Comparison of ENCODE assay signal across 22 cellular contexts in genomic region chr17:47131761-47132160, GRCh38.
"Had no signal": no experiment of that assay in that cellular context is flagged by ENCODE, and none has a peak within 500 bp of the region (broad histone marks: within the 10 kb centered on the region; RNA-seq: fewer than 3 reads in every experiment).

No MANE protein-coding gene starts in this region.

- DNase-seq: activated CD4-positive, alpha-beta T cell treated with anti-CD3 and anti-CD28 coated beads for 48 hours; activated CD4-positive, alpha-beta T cell treated with anti-CD3 and anti-CD28 coated beads, Interleukin-2, amount 50 U/mL, for 4 hours; activated CD4-positive, CD25-positive, alpha-beta regulatory T cell treated with anti-CD3 and anti-CD28 coated beads, Interleukin-2, amount 50 U/mL, for 72 hours; activated CD8-positive, alpha-beta memory T cell treated with anti-CD3 and anti-CD28 coated beads, Interleukin-2, amount 50 U/mL, for 48 hours; activated CD8-positive, alpha-beta T cell treated with anti-CD3 and anti-CD28 coated beads, Interleukin-2, amount 10 ng/mL, durations not matched to agents 7 days and 5 days; activated effector memory CD4-positive, alpha-beta T cell treated with Interleukin-2 at 50 U/mL for 16 hours; activated naive CD4-positive, alpha-beta T cell; activated T-cell treated with anti-CD3 and anti-CD28 coated beads, Interleukin-2, amount 50 U/mL, for 1 hour; amygdala; caudate nucleus; KG1; NCI-H1092; NCI-H1417; NCI-H1930; NCI-H2171; NCI-H2227 treated with DMSO at 0.1 percent for 48 hours; NCI-H526 treated with DMSO at 0.1 percent for 48 hours; NCI-H82; RPMI8226; T-cell had no signal

- ATAC-seq: activated CD8-positive, alpha-beta T cell treated with anti-CD3 and anti-CD28 coated beads, Interleukin-2, amount 10 ng/mL, durations not matched to agents 7 days and 5 days; Right ventricle myocardium inferior; T-cell; WTC11 had no signal
